In the genomic region with DNA sequence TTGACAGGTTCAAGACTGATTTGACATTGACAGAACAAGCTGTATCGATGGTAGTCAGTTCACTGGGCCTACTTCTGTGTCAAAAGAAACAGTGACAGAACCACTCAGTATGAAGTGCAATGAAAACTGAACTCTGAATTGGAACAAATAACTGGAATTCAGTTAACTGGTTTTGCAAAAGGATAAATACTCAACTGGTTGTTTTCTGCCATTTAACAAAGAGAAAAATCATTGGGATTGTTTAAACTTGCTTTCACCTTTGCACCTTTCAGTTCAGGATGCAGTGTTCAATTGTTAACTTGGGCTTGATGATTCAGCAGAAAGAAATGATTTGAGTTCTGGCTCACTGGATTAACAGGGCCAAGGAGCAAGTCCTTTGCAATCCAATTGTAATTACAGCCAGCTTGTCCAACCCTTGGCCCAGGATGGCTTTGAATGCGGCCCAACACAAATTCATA, we compare ENCODE assay signal across 1 cellular context.
TF ChIP-seq lines count a peak whose summit lies in the region.

No MANE protein-coding gene starts in this region.

TF ChIP-seq in WTC11, 78 proteins besides CTCF, POLR2A, EP300 and RAD21 (continued from another document):
- TF ChIP-seq, protein P1, sequence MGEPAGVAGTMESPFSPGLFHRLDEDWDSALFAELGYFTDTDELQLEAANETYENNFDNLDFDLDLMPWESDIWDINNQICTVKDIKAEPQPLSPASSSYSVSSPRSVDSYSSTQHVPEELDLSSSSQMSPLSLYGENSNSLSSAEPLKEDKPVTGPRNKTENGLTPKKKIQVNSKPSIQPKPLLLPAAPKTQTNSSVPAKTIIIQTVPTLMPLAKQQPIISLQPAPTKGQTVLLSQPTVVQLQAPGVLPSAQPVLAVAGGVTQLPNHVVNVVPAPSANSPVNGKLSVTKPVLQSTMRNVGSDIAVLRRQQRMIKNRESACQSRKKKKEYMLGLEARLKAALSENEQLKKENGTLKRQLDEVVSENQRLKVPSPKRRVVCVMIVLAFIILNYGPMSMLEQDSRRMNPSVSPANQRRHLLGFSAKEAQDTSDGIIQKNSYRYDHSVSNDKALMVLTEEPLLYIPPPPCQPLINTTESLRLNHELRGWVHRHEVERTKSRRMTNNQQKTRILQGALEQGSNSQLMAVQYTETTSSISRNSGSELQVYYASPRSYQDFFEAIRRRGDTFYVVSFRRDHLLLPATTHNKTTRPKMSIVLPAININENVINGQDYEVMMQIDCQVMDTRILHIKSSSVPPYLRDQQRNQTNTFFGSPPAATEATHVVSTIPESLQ (CRISPR knock-in tag; IDR thresholded peaks at IDR 0.05): no peak
- TF ChIP-seq, protein P2, sequence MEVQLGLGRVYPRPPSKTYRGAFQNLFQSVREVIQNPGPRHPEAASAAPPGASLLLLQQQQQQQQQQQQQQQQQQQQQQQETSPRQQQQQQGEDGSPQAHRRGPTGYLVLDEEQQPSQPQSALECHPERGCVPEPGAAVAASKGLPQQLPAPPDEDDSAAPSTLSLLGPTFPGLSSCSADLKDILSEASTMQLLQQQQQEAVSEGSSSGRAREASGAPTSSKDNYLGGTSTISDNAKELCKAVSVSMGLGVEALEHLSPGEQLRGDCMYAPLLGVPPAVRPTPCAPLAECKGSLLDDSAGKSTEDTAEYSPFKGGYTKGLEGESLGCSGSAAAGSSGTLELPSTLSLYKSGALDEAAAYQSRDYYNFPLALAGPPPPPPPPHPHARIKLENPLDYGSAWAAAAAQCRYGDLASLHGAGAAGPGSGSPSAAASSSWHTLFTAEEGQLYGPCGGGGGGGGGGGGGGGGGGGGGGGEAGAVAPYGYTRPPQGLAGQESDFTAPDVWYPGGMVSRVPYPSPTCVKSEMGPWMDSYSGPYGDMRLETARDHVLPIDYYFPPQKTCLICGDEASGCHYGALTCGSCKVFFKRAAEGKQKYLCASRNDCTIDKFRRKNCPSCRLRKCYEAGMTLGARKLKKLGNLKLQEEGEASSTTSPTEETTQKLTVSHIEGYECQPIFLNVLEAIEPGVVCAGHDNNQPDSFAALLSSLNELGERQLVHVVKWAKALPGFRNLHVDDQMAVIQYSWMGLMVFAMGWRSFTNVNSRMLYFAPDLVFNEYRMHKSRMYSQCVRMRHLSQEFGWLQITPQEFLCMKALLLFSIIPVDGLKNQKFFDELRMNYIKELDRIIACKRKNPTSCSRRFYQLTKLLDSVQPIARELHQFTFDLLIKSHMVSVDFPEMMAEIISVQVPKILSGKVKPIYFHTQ (CRISPR knock-in tag; IDR thresholded peaks at IDR 0.05): no peak
- no peak for TF ChIP-seq TCF7 (CRISPR knock-in tag; IDR thresholded peaks at IDR 0.05; ENCODE audit: low read depth)
- no peak for TF ChIP-seq OVOL2 (CRISPR knock-in tag; IDR thresholded peaks at IDR 0.05; ENCODE audit: borderline replicate concordance)
- TF ChIP-seq, protein P3, sequence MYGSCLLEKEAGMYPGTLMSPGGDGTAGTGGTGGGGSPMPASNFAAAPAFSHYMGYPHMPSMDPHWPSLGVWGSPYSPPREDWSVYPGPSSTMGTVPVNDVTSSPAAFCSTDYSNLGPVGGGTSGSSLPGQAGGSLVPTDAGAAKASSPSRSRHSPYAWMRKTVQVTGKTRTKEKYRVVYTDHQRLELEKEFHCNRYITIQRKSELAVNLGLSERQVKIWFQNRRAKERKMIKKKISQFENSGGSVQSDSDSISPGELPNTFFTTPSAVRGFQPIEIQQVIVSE (CRISPR knock-in tag; IDR thresholded peaks at IDR 0.05; ENCODE audit: borderline replicate concordance): no peak
- TF ChIP-seq GTF2I (CRISPR knock-in tag; conservative IDR thresholded peaks at IDR 0.05): no peak
